ENCODE assay signal across 15 cellular contexts in genomic region chr7:6346581-6346980, GRCh38. TPM values are rescaled to one million over a fixed set of nuclear protein-coding genes. Genes with fewer than 3 reads are reported as not detected.
DNase-seq lines count a peak whose midpoint lies in the region; ATAC-seq and TF ChIP-seq lines count a peak whose summit lies in the region.
"Had no signal": no experiment of that assay in that cellular context is flagged by ENCODE, and none has a peak within 500 bp of the region (broad histone marks: within the 10 kb centered on the region; RNA-seq: fewer than 3 reads in every experiment).

No MANE protein-coding gene starts in this region.

- H3T11ph ChIP-seq in H9 (ENCODE audit: low read length), result no peak overlapping the region

- no peak overlapping the region for H3K56ac ChIP-seq in H9 (ENCODE audit: insufficient read length, low read depth, low read length)

- H3K4me1 Mint-ChIP-seq in H9 (peaks cover 14 to 15% of the 10 kb centered on the region in 2 experiments), naive B cell (peaks cover 24 to 47% (median 45%) of the 10 kb centered on the region in 3 donors), chondrocyte (ENCODE audit: low read depth) (peaks cover 16% of the 10 kb centered on the region)

- BruUV-seq in OCI-LY7 (replicated peaks; lab: Mats Ljungman, UMichigan), result no TSS peak

- WGBS in H9 (ENCODE audit: extremely low coverage, insufficient read length, low lambda C conversion rate), result no CpG with 5 or more reads among the region's 8 CpGs

- no peak overlapping the region for H2AFZ ChIP-seq in H9 (ENCODE audit: low read length)
- H2AFZ ChIP-seq in OCI-LY7 (ENCODE audit: low read length), result no peak overlapping the region

- no peak overlapping the region for H2BK20ac ChIP-seq in H9 (ENCODE audit: low read depth, low read length, poor library complexity, severe bottlenecking)

- intact Hi-C loops in OCI-LY7 (cut with micrococcal nuclease; ENCODE audit: unreplicated experiment), result no loop called here

- TF ChIP-seq CTCF in H9 (conservative IDR thresholded peaks at IDR 0.05) (no peak), OCI-LY7 (conservative IDR thresholded peaks at IDR 0.05; ENCODE audit: low read length) (no peak), chondrocyte (IDR thresholded peaks at IDR 0.05) (no peak)

- no peaks in the 10 kb centered on the region for H3K27me3 ChIP-seq in BLaER1 treated with 17β-estradiol and CSF1 and Interleukin-3, amounts not matched to agents 10 nM and 100 nM
- H3K27me3 ChIP-seq in H9 (ENCODE audit: insufficient read depth, low read length), result no peaks in the 10 kb centered on the region
- H3K27me3 ChIP-seq: BE2C, dorsolateral prefrontal cortex, SJSA1 had no signal

- H4K5ac ChIP-seq in H9 (ENCODE audit: insufficient read length, low read depth, low read length), result no peak overlapping the region

- ATAC-seq in naive B cell (ENCODE audit: low read depth in 2 of 2), result no peak
- ATAC-seq in HG02610 (IDR thresholded peaks at IDR 0.05; ENCODE audit: unreplicated experiment), result no peak
- ATAC-seq: right cardiac atrium had no signal

- peaks cover 6 to 24% (median 17%) of the 10 kb centered on the region in 3 experiments; a peak in 6 of 7 replicates for H3K36me3 Mint-ChIP-seq in H9 (ENCODE audit: insufficient read depth in 1 of 3, low read depth in 3 of 3)
- no peaks in the 10 kb centered on the region for H3K36me3 Mint-ChIP-seq in naive B cell
- H3K36me3 Mint-ChIP-seq in chondrocyte (ENCODE audit: low read depth), result peaks cover 6% of the 10 kb centered on the region

- no peak overlapping the region for H2BK5ac ChIP-seq in H9 (ENCODE audit: insufficient read length, low read length)

- no peaks in the 10 kb centered on the region for H3K9me3 ChIP-seq in BLaER1 treated with 17β-estradiol and CSF1 and Interleukin-3, amounts not matched to agents 10 nM and 100 nM (replicated peaks in 1 of 11)
- H3K9me3 ChIP-seq in H9 (ENCODE audit: control insufficient read depth, low read depth, low read length) (no peaks in the 10 kb centered on the region), OCI-LY7 (ENCODE audit: low read length) (no peaks in the 10 kb centered on the region)
- H3K9me3 ChIP-seq: BE2C, SJSA1 had no signal

- no peak overlapping the region for H3K14ac ChIP-seq in H9 (ENCODE audit: insufficient read depth, low read length)

- no peak overlapping the region; a peak in 1 of 22 replicates for H3K9ac ChIP-seq in BLaER1 treated with 17β-estradiol and CSF1 and Interleukin-3, amounts not matched to agents 10 nM and 100 nM
- H3K9ac ChIP-seq in H9 (ENCODE audit: extremely low read depth, insufficient read length, low read length), result no peak overlapping the region

- no peaks in the 10 kb centered on the region for H3K27me3 Mint-ChIP-seq in H9 (ENCODE audit: low read depth)
- no peaks in the 10 kb centered on the region for H3K27me3 Mint-ChIP-seq in naive B cell
- H3K27me3 Mint-ChIP-seq in chondrocyte (ENCODE audit: low read depth), result no peaks in the 10 kb centered on the region
- H3K27me3 Mint-ChIP-seq: stimulated activated naive CD8-positive, alpha-beta T cell treated with anti-CD3 and anti-CD28 coated beads, Interleukin-15, Interleukin-2, amounts not matched to agents 100 ng/mL and 50 ng/mL, for 24 hours had no signal

- no peak overlapping the region for H4K91ac ChIP-seq in H9 (ENCODE audit: insufficient read length, low read depth, low read length)

- no peak overlapping the region for H3K23ac ChIP-seq in H9 (ENCODE audit: insufficient read length, low read depth, low read length)

- POLR2A ChIA-PET in OCI-LY7 (lab: Charles Lee), result no interaction called here

- peak overlapping the region in 2 of 3 experiments; percentile 65 to 68; a peak in 3 of 7 replicates for H3K27ac Mint-ChIP-seq in H9
- peak overlapping the region in 3 of 6 donors; percentile 5 to 91 (median 69) for H3K27ac Mint-ChIP-seq in naive B cell
- H3K27ac Mint-ChIP-seq in chondrocyte (ENCODE audit: unreplicated experiment), result no peak overlapping the region
- H3K27ac Mint-ChIP-seq: stimulated activated naive CD8-positive, alpha-beta T cell treated with anti-CD3 and anti-CD28 coated beads, Interleukin-15, Interleukin-2, amounts not matched to agents 100 ng/mL and 50 ng/mL, for 24 hours had no signal

- H4K8ac ChIP-seq in H9 (replicated peaks; ENCODE audit: insufficient read length, low read depth, low read length), result no peak overlapping the region

- no peaks in the 10 kb centered on the region for H3K9me2 ChIP-seq in OCI-LY7 (ENCODE audit: insufficient read depth, low read length)

- H3K79me1 ChIP-seq in H9 (ENCODE audit: insufficient read depth, low read depth, low read length, poor library complexity, severe bottlenecking), result peaks cover 3% of the 10 kb centered on the region

- H4K20me1 ChIP-seq in BLaER1 treated with 17β-estradiol and CSF1 and Interleukin-3, amounts not matched to agents 10 nM and 100 nM, result peaks cover 0 to 30% (median 8%) of the 10 kb centered on the region in 11 experiments; a peak in 7 of 22 replicates
- no peaks in the 10 kb centered on the region for H4K20me1 ChIP-seq in H9 (ENCODE audit: control insufficient read depth, insufficient read depth, insufficient read length)
- 0 out of 2 replicates have a peak, but pooled peaks cover 3% of the 10 kb centered on the region for H4K20me1 ChIP-seq in OCI-LY7 (ENCODE audit: insufficient read depth, low read length)

- peaks cover 4% of the 10 kb centered on the region for H3K23me2 ChIP-seq in H9 (ENCODE audit: insufficient read length, low read depth, low read length, poor library complexity, severe bottlenecking)

- H3K4me3 ChIP-seq in BLaER1 treated with 17β-estradiol and CSF1 and Interleukin-3, amounts not matched to agents 10 nM and 100 nM, result no peak overlapping the region
- no peak overlapping the region for H3K4me3 ChIP-seq in OCI-LY7 (ENCODE audit: low read depth, low read length, poor library complexity, severe bottlenecking)
- H3K4me3 ChIP-seq: SJSA1 had no signal

- no peaks in the 10 kb centered on the region; a peak in 1 of 5 replicates for H3K9me3 Mint-ChIP-seq in H9
- peaks cover 0 to 3% (median 0%) of the 10 kb centered on the region in 7 donors for H3K9me3 Mint-ChIP-seq in naive B cell
- H3K9me3 Mint-ChIP-seq in chondrocyte (ENCODE audit: low read depth), result no peaks in the 10 kb centered on the region
- H3K9me3 Mint-ChIP-seq: stimulated activated naive CD8-positive, alpha-beta T cell treated with anti-CD3 and anti-CD28 coated beads, Interleukin-15, Interleukin-2, amounts not matched to agents 100 ng/mL and 50 ng/mL, for 24 hours had no signal

- H3K79me2 ChIP-seq in H9 (ENCODE audit: insufficient read depth, low read length) (no peaks in the 10 kb centered on the region), OCI-LY7 (ENCODE audit: insufficient read depth, low read depth, low read length) (peaks cover 10% of the 10 kb centered on the region; the same call in 1 of the 2 replicates)

- no peak overlapping the region for H3K27ac ChIP-seq in BLaER1 treated with 17β-estradiol and CSF1 and Interleukin-3, amounts not matched to agents 10 nM and 100 nM
- H3K27ac ChIP-seq in H9 (ENCODE audit: insufficient read length, low read depth, low read length) (no peak overlapping the region), OCI-LY7 (ENCODE audit: low read depth, low read length, poor library complexity, severe bottlenecking) (no peak overlapping the region)
- H3K27ac ChIP-seq: SJSA1 had no signal

- peaks cover 0 to 34% (median 21%) of the 10 kb centered on the region in 11 experiments; a peak in 14 of 22 replicates for H3K36me3 ChIP-seq in BLaER1 treated with 17β-estradiol and CSF1 and Interleukin-3, amounts not matched to agents 10 nM and 100 nM
- H3K36me3 ChIP-seq in OCI-LY7 (ENCODE audit: insufficient read depth, low read length), result peaks cover 19% of the 10 kb centered on the region
- H3K36me3 ChIP-seq: BE2C had no signal

- H2BK15ac ChIP-seq in H9 (ENCODE audit: low read depth, low read length), result no peak overlapping the region

- H2AK5ac ChIP-seq in H9 (ENCODE audit: insufficient read length, low read length), result no peak overlapping the region

- DNase-seq in H9, result peak; percentile 53
- no peak for DNase-seq in OCI-LY7 (ENCODE audit: low spot score)
- no peak for DNase-seq in naive B cell
- no peak for DNase-seq in NCI-H2227 (lab: John Stamatoyannopoulos, UW; ENCODE audit: unreplicated experiment)
- DNase-seq in stimulated activated CD4-positive, alpha-beta T cell treated with anti-CD3 and anti-CD28 coated beads, Interleukin-2, amount 100 ng/mL, for 48 hours, result no peak
- DNase-seq in chondrocyte (ENCODE audit: low spot score), result no peak
- DNase-seq: BE2C, dorsolateral prefrontal cortex, EL, MV-4-11, right cardiac atrium had no signal

- peaks cover 25 to 44% (median 34%) of the 10 kb centered on the region in 10 experiments for H3K4me1 ChIP-seq in BLaER1 treated with 17β-estradiol and CSF1 and Interleukin-3, amounts not matched to agents 10 nM and 100 nM
- H3K4me1 ChIP-seq in H9 (ENCODE audit: insufficient read depth, low read length) (peaks cover 2% of the 10 kb centered on the region; the same call in 1 of the 2 replicates), OCI-LY7 (ENCODE audit: insufficient read depth, low read length, poor library complexity, severe bottlenecking) (peaks cover 41% of the 10 kb centered on the region)
- H3K4me1 ChIP-seq: BE2C had no signal

- H3K4me3 Mint-ChIP-seq in H9, result peak overlapping the region; percentile 81 to 86
- H3K4me3 Mint-ChIP-seq in naive B cell, result peak overlapping the region; percentile 12 to 86 (median 80)
- no peak overlapping the region for H3K4me3 Mint-ChIP-seq in chondrocyte (ENCODE audit: unreplicated experiment)

- no peak overlapping the region for H2BK120ac ChIP-seq in H9 (ENCODE audit: low read depth, low read length, poor library complexity, severe bottlenecking)

- no peak overlapping the region for H2BK12ac ChIP-seq in H9 (ENCODE audit: insufficient read length, low read depth, low read length)

- CTCF ChIA-PET in OCI-LY7 (lab: Charles Lee; ENCODE audit: unreplicated experiment), result no interaction called here

- no peak overlapping the region for H3K4ac ChIP-seq in H9 (ENCODE audit: low read depth, low read length)

- H3K4me2 ChIP-seq in BLaER1 treated with 17β-estradiol and CSF1 and Interleukin-3, amounts not matched to agents 10 nM and 100 nM, result peak overlapping the region in 8 of 11 experiments; percentile 1 to 99 (median 85); a peak in 4 of 22 replicates
- peak overlapping the region; percentile 17 for H3K4me2 ChIP-seq in H9 (ENCODE audit: insufficient read depth, insufficient read length, low read length)
- H3K4me2 ChIP-seq in OCI-LY7 (ENCODE audit: low read length), result peak overlapping the region; percentile 15; the same call in 1 of the 2 replicates

- H3K18ac ChIP-seq in H9 (ENCODE audit: insufficient read length, low read depth, low read length), result no peak overlapping the region

RNA-seq across cellular contexts. Expression of gene FAM220A, which starts 2.2 kb away (rescaled TPM):
- 15.0 and 17.3 TPM in 2 replicates for total RNA-seq in H9 (2021)
- 13.9 and 15.8 TPM in 2 replicates for total RNA-seq in OCI-LY7 (2014; rRNA removed; shearing (Covaris generic))
- 20.0 and 28.7 TPM in 2 replicates for total RNA-seq in OCI-LY7 (2022)
- polyA plus RNA-seq in naive B cell (ENCODE audit: low read depth in 6 of 6), result 10 to 100 TPM in 2 of 6 donors, 1 to 10 TPM in 4; 4.3 to 12.2 (median 8.8) TPM
- total RNA-seq in chondrocyte, result 30.8 to 39.0 TPM (median 32.2 TPM) in 3 replicates

RNA-seq across cellular contexts. Expression of gene RAC1, which starts 27.7 kb away (rescaled TPM):
- 245 and 255 TPM in 2 replicates for total RNA-seq in H9 (2021)
- 56.1 and 70.6 TPM in 2 replicates for total RNA-seq in OCI-LY7 (2014; rRNA removed; shearing (Covaris generic))
- 211 and 230 TPM in 2 replicates for total RNA-seq in OCI-LY7 (2022)
- 100 to 1,000 TPM; 228 to 346 (median 298) TPM for polyA plus RNA-seq in naive B cell (ENCODE audit: low read depth in 6 of 6)
- total RNA-seq in chondrocyte, result 224 to 293 TPM (median 282 TPM) in 3 replicates

Comparison
In these comparisons a context has a peak if more than half of its experiments do, and no peak if none do; other contexts are left out.
1. H3K4me2 ChIP-seq: peak in every context shown above with its lines; median percentile 85 in BLaER1 treated with 17β-estradiol and CSF1 and Interleukin-3, amounts not matched to agents 10 nM and 100 nM; 17 in H9; 15 in OCI-LY7.